In genomic region chr2:152167070-152167469, GRCh38 we compare ENCODE assay signal across 10 cellular contexts. TPM values are rescaled to one million over a fixed set of nuclear protein-coding genes. Genes with fewer than 3 reads are reported as not detected.
DNase-seq lines count a peak whose midpoint lies in the region; ATAC-seq and TF ChIP-seq lines count a peak whose summit lies in the region.
"Had no signal": no experiment of that assay in that cellular context is flagged by ENCODE, and none has a peak within 500 bp of the region (broad histone marks: within the 10 kb centered on the region; RNA-seq: fewer than 3 reads in every experiment).

No MANE protein-coding gene starts in this region.

- H3K4me3 ChIP-seq in ascending aorta (peak overlapping the region in 1 of 2 donors; percentile 33), thyroid gland (replicated peaks in 1 of 3) (no peak overlapping the region)
- H3K4me3 ChIP-seq: MG63 had no signal

- H3K27ac Mint-ChIP-seq in activated naive CD4-positive, alpha-beta T cell treated with anti-CD3 and anti-CD28 coated beads, Interleukin-2, amount 50 U/mL, for 24 hours = no peak overlapping the region
- H3K27ac Mint-ChIP-seq in activated naive CD4-positive, alpha-beta T cell treated with anti-CD3 and anti-CD28 coated beads for 36 hours = no peak overlapping the region

- H3K4me1 ChIP-seq in ascending aorta = peaks cover 9 to 29% of the 10 kb centered on the region in 2 donors
- peaks cover 32 to 42% of the 10 kb centered on the region in 2 donors for H3K4me1 ChIP-seq in thyroid gland
- H3K4me1 ChIP-seq: BE2C had no signal

- no peaks in the 10 kb centered on the region for H3K27me3 Mint-ChIP-seq in activated naive CD4-positive, alpha-beta T cell treated with anti-CD3 and anti-CD28 coated beads, Interleukin-2, amount 50 U/mL, for 24 hours
- H3K27me3 Mint-ChIP-seq in activated naive CD4-positive, alpha-beta T cell treated with anti-CD3 and anti-CD28 coated beads for 36 hours (ENCODE audit: low read depth) = no peaks in the 10 kb centered on the region

- no peaks in the 10 kb centered on the region for H3K9me3 Mint-ChIP-seq in activated naive CD4-positive, alpha-beta T cell treated with anti-CD3 and anti-CD28 coated beads, Interleukin-2, amount 50 U/mL, for 24 hours
- no peaks in the 10 kb centered on the region for H3K9me3 Mint-ChIP-seq in activated naive CD4-positive, alpha-beta T cell treated with anti-CD3 and anti-CD28 coated beads for 36 hours

- peaks cover 8% of the 10 kb centered on the region for H3K36me3 Mint-ChIP-seq in activated naive CD4-positive, alpha-beta T cell treated with anti-CD3 and anti-CD28 coated beads, Interleukin-2, amount 50 U/mL, for 24 hours
- peaks cover 4% of the 10 kb centered on the region for H3K36me3 Mint-ChIP-seq in activated naive CD4-positive, alpha-beta T cell treated with anti-CD3 and anti-CD28 coated beads for 36 hours (ENCODE audit: low read depth)

- no peak for DNase-seq in activated naive CD4-positive, alpha-beta T cell treated with anti-CD3 and anti-CD28 coated beads for 36 hours
- no peak for DNase-seq in ascending aorta (ENCODE audit: low spot score in 2 of 2)
- no peak for DNase-seq in thyroid gland
- no peak for DNase-seq in MV-4-11 (lab: John Stamatoyannopoulos, UW)
- DNase-seq in middle frontal gyrus (ENCODE audit: extremely low spot score, low spot score) = no peak
- no peak for DNase-seq in GF-D8 (lab: John Stamatoyannopoulos, UW)
- DNase-seq: BE2C had no signal

- TF ChIP-seq POLR2A in thyroid gland (IDR thresholded peaks at IDR 0.05) = no peak

- H3K4me1 Mint-ChIP-seq in activated naive CD4-positive, alpha-beta T cell treated with anti-CD3 and anti-CD28 coated beads, Interleukin-2, amount 50 U/mL, for 24 hours = peaks cover 63% of the 10 kb centered on the region
- peaks cover 41% of the 10 kb centered on the region for H3K4me1 Mint-ChIP-seq in activated naive CD4-positive, alpha-beta T cell treated with anti-CD3 and anti-CD28 coated beads for 36 hours (ENCODE audit: low read depth)

- ATAC-seq in HG02852 (IDR thresholded peaks at IDR 0.05; ENCODE audit: unreplicated experiment) = peak; percentile 29

- H3K27ac ChIP-seq in ascending aorta (peak overlapping the region; percentile 54 to 57), thyroid gland (peak overlapping the region in 2 of 3 donors; percentile 5 to 57)

- H3K27me3 ChIP-seq in ascending aorta (no peaks in the 10 kb centered on the region), thyroid gland (no peaks in the 10 kb centered on the region)
- H3K27me3 ChIP-seq: BE2C, MG63 had no signal

- intact Hi-C loops in activated naive CD4-positive, alpha-beta T cell treated with anti-CD3 and anti-CD28 coated beads for 36 hours (cut with micrococcal nuclease) = no loop called here
- intact Hi-C loops in ascending aorta (cut with DNase I) = no loop called here
- intact Hi-C loops in thyroid gland (cut with DNase I) = no loop called here

- H3K9me3 ChIP-seq in ascending aorta = no peaks in the 10 kb centered on the region
- H3K9me3 ChIP-seq in thyroid gland = no peaks in the 10 kb centered on the region
- H3K9me3 ChIP-seq: BE2C, MG63 had no signal

- no peak for TF ChIP-seq CTCF in ascending aorta (IDR thresholded peaks at IDR 0.05)
- TF ChIP-seq CTCF in thyroid gland (IDR thresholded peaks at IDR 0.05) = no peak

- H3K4me3 Mint-ChIP-seq in activated naive CD4-positive, alpha-beta T cell treated with anti-CD3 and anti-CD28 coated beads, Interleukin-2, amount 50 U/mL, for 24 hours = peak overlapping the region; percentile 13
- H3K4me3 Mint-ChIP-seq in activated naive CD4-positive, alpha-beta T cell treated with anti-CD3 and anti-CD28 coated beads for 36 hours = no peak overlapping the region

- CTCF ChIA-PET in activated naive CD4-positive, alpha-beta T cell treated with anti-CD3 and anti-CD28 coated beads for 36 hours (lab: Charles Lee) = interaction anchor here (0.6 to 1.3 kb wide), 4 partner anchors 9 to 527 kb away, joined by 3 read pairs; no protein-coding TSS in a partner anchor

- no peaks in the 10 kb centered on the region for H3K36me3 ChIP-seq in ascending aorta
- no peaks in the 10 kb centered on the region for H3K36me3 ChIP-seq in thyroid gland
- H3K36me3 ChIP-seq: BE2C, MG63 had no signal

- 41 to 52% methylated on average over 2 of the region's 2 CpGs for WGBS in thyroid gland, 2 donors

RNA-seq across cellular contexts. Expression of gene STAM2, which starts 8.5 kb away (rescaled TPM):
- 10 to 100 TPM in 1 of 2 experiments, 1 to 10 TPM in 1; 9.6 to 10.8 TPM for total RNA-seq in activated naive CD4-positive, alpha-beta T cell treated with anti-CD3 and anti-CD28 coated beads for 36 hours
- total RNA-seq in ascending aorta (4.0 TPM), thyroid gland (10 to 100 TPM; 62.1 to 70.6 (median 63.4) TPM)

Comparison
In these comparisons a context has a peak if more than half of its experiments do, and no peak if none do; other contexts are left out.
1. RNA of gene STAM2, which starts 8.5 kb away (total RNA-seq): 62.1 to 70.6 TPM in thyroid gland; 9.6 to 10.8 TPM in activated naive CD4-positive, alpha-beta T cell treated with anti-CD3 and anti-CD28 coated beads for 36 hours and 4.0 TPM in ascending aorta (single experiment); every median in the first group is over 4 times any median in the second.